In genomic region chr7:50486512-50486911, GRCh38 we compare ENCODE assay signal across 28 cellular contexts.
"Had no signal": no experiment of that assay in that cellular context is flagged by ENCODE, and none has a peak within 500 bp of the region (broad histone marks: within the 10 kb centered on the region; RNA-seq: fewer than 3 reads in every experiment).

No MANE protein-coding gene starts in this region.

- H3K36me3 ChIP-seq: esophagus muscularis mucosa, gastrocnemius medialis, heart left ventricle had no signal

- DNase-seq: activated CD4-positive, alpha-beta T cell treated with anti-CD3 and anti-CD28 coated beads for 36 hours; activated CD4-positive, alpha-beta T cell treated with anti-CD3 and anti-CD28 coated beads, Interleukin-2, amount 50 U/mL, for 1 hour; activated CD4-positive, alpha-beta T cell treated with anti-CD3 and anti-CD28 coated beads, Interleukin-2, amount 50 U/mL, for 48 hours; activated CD4-positive, CD25-positive, alpha-beta regulatory T cell; activated CD4-positive, CD25-positive, alpha-beta regulatory T cell treated with anti-CD3 and anti-CD28 coated beads, Interleukin-2, amount 50 U/mL, for 72 hours; activated CD8-positive, alpha-beta memory T cell treated with anti-CD3 and anti-CD28 coated beads for 24 hours; activated CD8-positive, alpha-beta T cell treated with anti-CD3 and anti-CD28 coated beads for 36 hours; activated effector memory CD4-positive, alpha-beta T cell treated with Interleukin-2 at 50 U/mL for 16 hours; activated gamma-delta T cell treated with Interleukin-2 at 50 U/mL for 16 hours; activated naive CD4-positive, alpha-beta T cell treated with anti-CD3 and anti-CD28 coated beads, Interleukin-2, amount 50 U/mL, for 16 hours; activated naive CD4-positive, alpha-beta T cell treated with Interleukin-2 at 50 U/mL for 16 hours; activated T-cell treated with anti-CD3 and anti-CD28 coated beads, Interleukin-2, amount 50 U/mL, for 4 hours; amniotic stem cell; anterior cingulate cortex; caudate nucleus; cortex of kidney; dermis blood vessel endothelial cell; effector CD4-positive, alpha-beta T cell; effector memory CD8-positive, alpha-beta T cell; erythroblast; foreskin keratinocyte; gastrocnemius medialis; glutamatergic neuron; heart left ventricle; T-helper 17 cell; T1000 had no signal

- H3K4me1 ChIP-seq: esophagus muscularis mucosa, foreskin keratinocyte, heart left ventricle had no signal

- ATAC-seq: activated CD4-positive, alpha-beta T cell treated with anti-CD3 and anti-CD28 coated beads for 36 hours; activated CD8-positive, alpha-beta T cell treated with anti-CD3 and anti-CD28 coated beads for 36 hours; activated T-cell treated with anti-CD3 and anti-CD28 coated beads, Interleukin-2, amount 50 U/mL, for 4 hours; activated T-helper 17 cell treated with anti-CD3 and anti-CD28 coated beads, Interleukin-2, amount 50 U/mL, for 72 hours; effector memory CD8-positive, alpha-beta T cell; foreskin keratinocyte; gastrocnemius medialis; heart left ventricle; T-helper 17 cell had no signal

- H3K27me3 ChIP-seq: esophagus muscularis mucosa, foreskin keratinocyte, gastrocnemius medialis, heart left ventricle had no signal

- H3K4me3 ChIP-seq: esophagus muscularis mucosa, gastrocnemius medialis, heart left ventricle had no signal

- H3K27ac ChIP-seq: esophagus muscularis mucosa, foreskin keratinocyte, gastrocnemius medialis, heart left ventricle had no signal

- H3K9me3 ChIP-seq: esophagus muscularis mucosa, gastrocnemius medialis had no signal
